In the genomic region with DNA sequence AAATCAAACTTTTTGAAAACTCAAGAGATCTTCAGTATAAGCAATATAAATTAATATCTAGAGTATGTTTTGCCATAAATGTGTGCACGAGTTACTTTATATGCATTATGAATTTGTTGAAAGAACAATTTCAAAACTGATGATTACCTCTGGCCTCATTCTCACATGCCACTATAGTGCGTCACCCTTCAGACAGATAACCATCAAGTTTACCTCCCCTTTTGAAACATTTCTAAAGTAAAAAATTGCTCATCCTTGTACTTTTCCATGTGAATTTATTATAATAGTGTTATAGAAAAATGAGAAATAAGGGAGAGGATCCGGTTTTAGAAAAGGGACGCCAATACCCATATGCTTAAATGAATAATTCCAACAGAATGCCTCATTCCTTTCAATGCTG, we compare ENCODE assay signal across 25 cellular contexts. TPM values are rescaled to one million over a fixed set of nuclear protein-coding genes. Genes with fewer than 3 reads are reported as not detected.
DNase-seq lines count a peak whose midpoint lies in the region; ATAC-seq and TF ChIP-seq lines count a peak whose summit lies in the region.
"Had no signal": no experiment of that assay in that cellular context is flagged by ENCODE, and none has a peak within 500 bp of the region (broad histone marks: within the 10 kb centered on the region; RNA-seq: fewer than 3 reads in every experiment).

No MANE protein-coding gene starts in this region.

- H2AFZ ChIP-seq in SK-N-SH (ENCODE audit: low read depth) = no peak overlapping the region

- peaks cover 14 to 27% (median 14%) of the 10 kb centered on the region in 3 donors for H3K36me3 Mint-ChIP-seq in immature natural killer cell
- H3K36me3 Mint-ChIP-seq: activated naive CD4-positive, alpha-beta T cell treated with anti-CD3 and anti-CD28 coated beads, Interleukin-2, amount 50 U/mL, for 24 hours; CD8-positive, alpha-beta T cell had no signal

- TF ChIP-seq CTCF in SK-N-SH (IDR thresholded peaks at IDR 0.05) = no peak
- TF ChIP-seq CTCF in BE2C (IDR thresholded peaks at IDR 0.05; ENCODE audit: low read depth, low read length) = no peak

- no peak overlapping the region for H3K4me3 ChIP-seq in SK-N-SH (ENCODE audit: low read depth in 2 of 2, low read length in 1 of 2)
- H3K4me3 ChIP-seq in subcutaneous abdominal adipose tissue (ENCODE audit: low read depth in 1 of 5, low read length in 5 of 5) = no peak overlapping the region
- H3K4me3 ChIP-seq in BE2C (ENCODE audit: low read depth, low read length) = no peak overlapping the region

- POLR2A ChIA-PET in SK-N-SH (lab: Yijun Ruan, JAX) = no interaction called here

- 88% methylated on average over 4 of the region's 4 CpGs for WGBS in SK-N-SH (ENCODE audit: low lambda C conversion rate)

- no peaks in the 10 kb centered on the region for H3K9me3 Mint-ChIP-seq in immature natural killer cell
- H3K9me3 Mint-ChIP-seq: activated naive CD4-positive, alpha-beta T cell treated with anti-CD3 and anti-CD28 coated beads, Interleukin-2, amount 50 U/mL, for 24 hours; CD8-positive, alpha-beta T cell; naive B cell had no signal

- H3K79me2 ChIP-seq in SK-N-SH (ENCODE audit: insufficient read depth) = peaks cover 77% of the 10 kb centered on the region

- H3K27ac Mint-ChIP-seq in immature natural killer cell = peak overlapping the region in 4 of 6 donors; percentile 85 to 92 (median 90)
- H3K27ac Mint-ChIP-seq: activated naive CD4-positive, alpha-beta T cell treated with anti-CD3 and anti-CD28 coated beads, Interleukin-2, amount 50 U/mL, for 24 hours; CD8-positive, alpha-beta T cell had no signal

- H3F3A ChIP-seq in SK-N-SH (replicated peaks; ENCODE audit: insufficient read depth) = peaks cover 19% of the 10 kb centered on the region

- peaks cover 6 to 34% of the 10 kb centered on the region in 2 experiments for H3K36me3 ChIP-seq in SK-N-SH (replicated peaks in 1 of 2; ENCODE audit: control insufficient read depth in 1 of 2, insufficient read depth in 2 of 2, low read length in 1 of 2)
- H3K36me3 ChIP-seq in subcutaneous abdominal adipose tissue (ENCODE audit: control insufficient read depth in 5 of 5, insufficient read depth in 5 of 5, low read length in 5 of 5) = peaks cover 0 to 11% (median 4%) of the 10 kb centered on the region in 5 donors
- H3K36me3 ChIP-seq in BE2C = no peaks in the 10 kb centered on the region

- TF ChIP-seq RAD21 in SK-N-SH (IDR thresholded peaks at IDR 0.05; ENCODE audit: low read length) = no peak

- H3K9me3 ChIP-seq in SK-N-SH (no peaks in the 10 kb centered on the region), subcutaneous abdominal adipose tissue (ENCODE audit: control insufficient read depth in 5 of 5, low read length in 5 of 5) (no peaks in the 10 kb centered on the region), BE2C (no peaks in the 10 kb centered on the region)

- no peaks in the 10 kb centered on the region for H3K27me3 ChIP-seq in SK-N-SH (ENCODE audit: insufficient read depth)
- H3K27me3 ChIP-seq in subcutaneous abdominal adipose tissue (ENCODE audit: control insufficient read depth in 5 of 5, insufficient read depth in 4 of 5, low read length in 5 of 5) = no peaks in the 10 kb centered on the region
- no peaks in the 10 kb centered on the region for H3K27me3 ChIP-seq in BE2C

- H3K4me1 ChIP-seq in SK-N-SH (ENCODE audit: control insufficient read depth in 1 of 2, insufficient read depth in 2 of 2, low read depth in 1 of 2, low read length in 1 of 2) = peaks cover 6 to 15% of the 10 kb centered on the region in 2 experiments; a peak in 3 of 4 replicates
- peaks cover 0 to 80% (median 62%) of the 10 kb centered on the region in 5 donors for H3K4me1 ChIP-seq in subcutaneous abdominal adipose tissue (ENCODE audit: control insufficient read depth in 5 of 5, insufficient read depth in 5 of 5, low read length in 5 of 5)
- no peaks in the 10 kb centered on the region for H3K4me1 ChIP-seq in BE2C

- H3K4me1 Mint-ChIP-seq in immature natural killer cell = peaks cover 0 to 89% of the 10 kb centered on the region in 2 donors
- H3K4me1 Mint-ChIP-seq: activated naive CD4-positive, alpha-beta T cell treated with anti-CD3 and anti-CD28 coated beads, Interleukin-2, amount 50 U/mL, for 24 hours had no signal

- DNase-seq in SK-N-SH (no peak), amniotic epithelial cell (ENCODE audit: low read depth) (peak; percentile 70), immature natural killer cell (no peak), NCI-H2107 (lab: John Stamatoyannopoulos, UW) (no peak), kidney glomerular epithelial cell (lab: John Stamatoyannopoulos, UW) (no peak), BE2C (no peak)
- DNase-seq: activated CD4-positive, alpha-beta T cell treated with anti-CD3 and anti-CD28 coated beads, Interleukin-2, amount 50 U/mL, for 48 hours; activated CD4-positive, CD25-positive, alpha-beta regulatory T cell; aorta; CD8-positive, alpha-beta T cell; central memory CD4-positive, alpha-beta T cell; Kasumi-1; naive B cell; NCI-H1048; NCI-H187; NCI-H526 treated with DMSO at 0.1 percent for 48 hours; SHP77; small intestine; T-helper 1 cell had no signal

- H3K27me3 Mint-ChIP-seq in immature natural killer cell (ENCODE audit: low read depth in 3 of 3) = peaks cover 6 to 14% (median 13%) of the 10 kb centered on the region in 3 donors
- H3K27me3 Mint-ChIP-seq: activated naive CD4-positive, alpha-beta T cell treated with anti-CD3 and anti-CD28 coated beads, Interleukin-2, amount 50 U/mL, for 24 hours; naive B cell had no signal

- TF ChIP-seq EP300 in SK-N-SH (IDR thresholded peaks at IDR 0.05; ENCODE audit: borderline replicate concordance in 1 of 2, low read depth in 1 of 2, low read length in 1 of 2) = no peak

- no peak for ATAC-seq in SK-N-SH treated with all-trans-retinoic acid at 6 μM for 48 hours
- ATAC-seq: CD8-positive, alpha-beta T cell; HepG2; left ventricle myocardium superior had no signal

- H3K4me3 Mint-ChIP-seq in immature natural killer cell = peak overlapping the region; percentile 7 to 67 (median 20)
- H3K4me3 Mint-ChIP-seq: activated naive CD4-positive, alpha-beta T cell treated with anti-CD3 and anti-CD28 coated beads, Interleukin-2, amount 50 U/mL, for 24 hours; CD8-positive, alpha-beta T cell had no signal

- no peaks in the 10 kb centered on the region for H3K9me2 ChIP-seq in SK-N-SH

- CTCF ChIA-PET in SK-N-SH (lab: Yijun Ruan, JAX) = no interaction called here

- H3K4me2 ChIP-seq in SK-N-SH = no peak overlapping the region

- peaks cover 36% of the 10 kb centered on the region; the same call in 1 of the 2 replicates for H4K20me1 ChIP-seq in SK-N-SH (ENCODE audit: insufficient read depth)

- no peak overlapping the region for H3K9ac ChIP-seq in SK-N-SH
- H3K9ac ChIP-seq in subcutaneous abdominal adipose tissue (ENCODE audit: low read length in 5 of 5) = peak overlapping the region in 1 of 5 donors; percentile 2

- H3K27ac ChIP-seq in SK-N-SH (ENCODE audit: low read depth in 2 of 2, low read length in 1 of 2) = peak overlapping the region in 1 of 2 experiments; percentile 15; a peak in 1 of 4 replicates
- peak overlapping the region; percentile 87 for H3K27ac ChIP-seq in subcutaneous abdominal adipose tissue (ENCODE audit: low read depth, low read length)
- H3K27ac ChIP-seq: 22Rv1 had no signal

TF ChIP-seq in SK-N-SH, 30 proteins besides CTCF, POLR2A, EP300 and RAD21:
- peak; percentile 25 for TF ChIP-seq JUND (IDR thresholded peaks at IDR 0.05)
- no peak for TF ChIP-seq ELF1 (IDR thresholded peaks at IDR 0.05)
- no peak for TF ChIP-seq POLR2AphosphoS5 (IDR thresholded peaks at IDR 0.05; ENCODE audit: low read depth, low read length)

TF ChIP-seq in SK-N-SH treated with all-trans-retinoic acid at 6 μM for 48 hours, 23 proteins besides CTCF, POLR2A, EP300 and RAD21:
- TF ChIP-seq, protein P1, sequence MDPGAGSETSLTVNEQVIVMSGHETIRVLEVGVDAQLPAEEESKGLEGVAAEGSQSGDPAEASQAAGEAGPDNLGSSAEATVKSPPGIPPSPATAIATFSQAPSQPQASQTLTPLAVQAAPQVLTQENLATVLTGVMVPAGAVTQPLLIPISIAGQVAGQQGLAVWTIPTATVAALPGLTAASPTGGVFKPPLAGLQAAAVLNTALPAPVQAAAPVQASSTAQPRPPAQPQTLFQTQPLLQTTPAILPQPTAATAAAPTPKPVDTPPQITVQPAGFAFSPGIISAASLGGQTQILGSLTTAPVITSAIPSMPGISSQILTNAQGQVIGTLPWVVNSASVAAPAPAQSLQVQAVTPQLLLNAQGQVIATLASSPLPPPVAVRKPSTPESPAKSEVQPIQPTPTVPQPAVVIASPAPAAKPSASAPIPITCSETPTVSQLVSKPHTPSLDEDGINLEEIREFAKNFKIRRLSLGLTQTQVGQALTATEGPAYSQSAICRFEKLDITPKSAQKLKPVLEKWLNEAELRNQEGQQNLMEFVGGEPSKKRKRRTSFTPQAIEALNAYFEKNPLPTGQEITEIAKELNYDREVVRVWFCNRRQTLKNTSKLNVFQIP (CRISPR knock-in tag; IDR thresholded peaks at IDR 0.05; ENCODE audit: borderline replicate concordance, low read depth) = no peak
- TF ChIP-seq RARB (CRISPR knock-in tag; IDR thresholded peaks at IDR 0.05) (no peak), BACH2 (CRISPR knock-in tag; IDR thresholded peaks at IDR 0.05; ENCODE audit: borderline replicate concordance) (no peak), TOX (CRISPR knock-in tag; IDR thresholded peaks at IDR 0.05; ENCODE audit: borderline replicate concordance) (no peak)

RNA-seq across cellular contexts. Expression of gene ZEB2, which starts 38.3 kb away (rescaled TPM):
- polyA plus RNA-seq in SK-N-SH (2012; rRNA removed) (16.3 and 20.5 TPM in 2 replicates), immature natural killer cell (100 to 1,000 TPM in 1 of 3 donors, 10 to 100 TPM in 2; 56.5 to 115 (median 62.3) TPM)
- 16.9 and 17.6 TPM in 2 replicates for polyA plus RNA-seq in SK-N-SH (2012; cell fraction: cytosol; rRNA removed)
- 24.6 and 25.9 TPM in 2 replicates for polyA plus RNA-seq in SK-N-SH (2012; cell fraction: nucleus; rRNA removed)
- polyA plus RNA-seq in BE2C (2012; ENCODE audit: insufficient read depth, insufficient read length, low read depth) = 20.7 TPM
